Comparison of ENCODE assay signal across 8 cellular contexts in the genomic region with DNA sequence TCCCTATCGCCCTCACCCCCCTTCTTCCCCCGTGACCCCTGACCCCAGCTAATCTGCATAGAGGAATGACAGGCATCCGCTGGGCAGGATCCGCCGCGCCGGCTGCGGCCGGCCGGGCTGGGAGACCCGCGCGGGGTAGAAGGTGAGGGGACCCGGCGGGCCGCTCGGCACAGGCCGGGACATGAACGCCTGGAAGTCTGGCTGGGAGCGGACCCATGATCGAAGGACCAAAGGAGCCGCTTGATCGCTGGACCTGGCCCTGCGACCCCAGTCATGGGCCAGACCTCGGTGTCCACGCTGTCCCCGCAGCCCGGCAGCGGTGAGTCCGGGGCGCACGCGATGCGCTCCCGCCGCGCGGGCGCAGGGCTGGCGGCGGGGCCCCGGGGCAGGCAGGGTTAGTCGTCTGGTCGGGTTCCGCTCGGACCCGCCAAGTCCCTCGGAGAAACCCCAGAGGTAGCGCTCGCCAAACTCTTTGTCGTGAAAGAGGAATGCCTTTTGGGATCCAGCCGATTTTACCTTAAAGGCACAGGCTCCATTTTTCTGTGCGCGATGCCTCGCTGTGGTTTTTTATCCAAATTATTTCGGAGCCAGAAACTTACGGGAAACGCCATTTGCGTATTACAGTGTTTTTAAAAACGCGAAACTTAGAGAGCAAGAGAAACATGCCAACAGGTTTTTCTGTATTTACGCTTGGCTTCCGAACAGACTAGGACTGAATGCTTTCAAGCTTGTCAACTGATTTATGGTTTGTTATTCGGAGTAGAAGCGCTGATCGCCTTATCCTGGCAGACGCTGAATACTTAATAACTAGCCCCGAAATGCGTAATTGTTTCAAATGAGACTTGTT. TPM values are rescaled to one million over a fixed set of nuclear protein-coding genes. Genes with fewer than 3 reads are reported as not detected.
DNase-seq lines count a peak whose midpoint lies in the region; ATAC-seq lines count a peak whose summit lies in the region.

A gene (plus strand): TSS at position 75 of the 847 bp plus-strand sequence. CDS start 199 bp downstream, at position 274.

- 0% methylated on average over 67 to 68 of the region's 69 CpGs for WGBS in ectodermal cell, 2 experiments

- H3K27ac ChIP-seq in ectodermal cell (ENCODE audit: insufficient read depth, low read depth, low read length, poor library complexity, severe bottlenecking), result peak within 1 kb of the TSS; percentile 85

- H3K27me3 ChIP-seq in ectodermal cell (ENCODE audit: control insufficient read depth, insufficient read depth, low read length, poor library complexity, severe bottlenecking), result no peaks in the 10 kb centered on the region

- peak; percentile 61 for DNase-seq in NCI-H146 treated with DMSO at 0.1 percent for 48 hours (lab: John Stamatoyannopoulos, UW; ENCODE audit: unreplicated experiment)
- peak; percentile 53 to 62 for DNase-seq in activated CD4-positive, alpha-beta T cell treated with anti-CD3 and anti-CD28 coated beads, Interleukin-2, amount 50 U/mL, for 4 hours
- peak; percentile 83 for DNase-seq in left lobe of liver (ENCODE audit: low spot score)
- DNase-seq in stimulated activated CD4-positive, alpha-beta T cell treated with anti-CD3 and anti-CD28 coated beads, Interleukin-1b, Interleukin-23, amount 100 ng/mL, for 4 hours (ENCODE audit: low read depth in 2 of 2), result peak; percentile 52 to 57
- DNase-seq in DMS79 (lab: John Stamatoyannopoulos, UW), result no peak

- H3K9me3 ChIP-seq in ectodermal cell (ENCODE audit: control insufficient read depth, low read length), result no peaks in the 10 kb centered on the region

- H3K4me3 ChIP-seq in ectodermal cell (ENCODE audit: insufficient read depth, low read depth, low read length), result peak within 1 kb of the TSS; percentile 68

- ATAC-seq in GM18909 (IDR thresholded peaks at IDR 0.05; ENCODE audit: poor library complexity, unreplicated experiment) (peak; percentile 41), left lobe of liver (peak; percentile 95), GM19328 (IDR thresholded peaks at IDR 0.05; ENCODE audit: unreplicated experiment) (no peak)

- H3K36me3 ChIP-seq in ectodermal cell (ENCODE audit: control insufficient read depth, insufficient read depth, low read length), result no peaks in the 10 kb centered on the region

- H3K4me1 ChIP-seq in ectodermal cell (ENCODE audit: control insufficient read depth, insufficient read depth, low read length), result peaks cover 37% of the 10 kb centered on the region

RNA-seq across cellular contexts. Expression of the gene that starts here (rescaled TPM):
- 33.3 TPM for polyA plus RNA-seq in ectodermal cell (2013, experiment 1 of 4)
- 42.0 TPM for polyA plus RNA-seq in ectodermal cell (2013, experiment 2 of 4)
- polyA plus RNA-seq in ectodermal cell (2013, experiment 3 of 4), result 22.7 TPM
- 27.3 TPM for polyA plus RNA-seq in ectodermal cell (2013, experiment 4 of 4)
- total RNA-seq in left lobe of liver, result 20.0 TPM
